Comparison of ENCODE assay signal across 21 cellular contexts in genomic region chr20:57831326-57831991, GRCh38.
"Had no signal": no experiment of that assay in that cellular context is flagged by ENCODE, and none has a peak within 500 bp of the region (broad histone marks: within the 10 kb centered on the region; RNA-seq: fewer than 3 reads in every experiment).

No MANE protein-coding gene starts in this region.

- H3K9me3 ChIP-seq: mucosa of descending colon, ovary, tibial nerve, vagina had no signal

- ATAC-seq: activated T-helper 17 cell treated with anti-CD3 and anti-CD28 coated beads, Interleukin-2, amount 50 U/mL, for 72 hours; mucosa of descending colon had no signal

- H3K27me3 Mint-ChIP-seq: activated naive CD8-positive, alpha-beta T cell treated with anti-CD3 and anti-CD28 coated beads, Interleukin-2, amount 10 ng/mL, durations not matched to agents 7 days and 5 days; stimulated activated naive CD8-positive, alpha-beta T cell treated with anti-CD3 and anti-CD28 coated beads, Interleukin-15, Interleukin-2, amounts not matched to agents 100 ng/mL and 50 ng/mL, for 24 hours had no signal

- H3K4me3 ChIP-seq: cardiac muscle cell, mucosa of descending colon, ovary, tibial nerve, vagina had no signal

- H3K4me1 Mint-ChIP-seq: activated naive CD8-positive, alpha-beta T cell treated with anti-CD3 and anti-CD28 coated beads, Interleukin-2, amount 10 ng/mL, durations not matched to agents 7 days and 5 days; activated T-helper 17 cell treated with anti-CD3 and anti-CD28 coated beads, Interleukin-2, amount 50 U/mL, for 72 hours; naive B cell had no signal

- H3K4me1 ChIP-seq: tibial nerve, vagina had no signal

- H3K27ac ChIP-seq: cardiac muscle cell, epithelial cell of prostate, ovary, tibial nerve, vagina had no signal

- DNase-seq: activated CD4-positive, alpha-beta T cell treated with anti-CD3 and anti-CD28 coated beads, Interleukin-2, amount 50 U/mL, for 48 hours; activated naive CD4-positive, alpha-beta T cell; activated naive CD8-positive, alpha-beta T cell treated with anti-CD3 and anti-CD28 coated beads, Interleukin-2, amount 10 ng/mL, durations not matched to agents 7 days and 5 days; activated T-cell treated with anti-CD3 and anti-CD28 coated beads for 4 hours; amygdala; endodermal cell; foreskin fibroblast; hypothalamus; kidney; mesenchymal stem cell; mucosa of descending colon; naive B cell; ovary; stimulated activated CD4-positive, alpha-beta T cell treated with anti-CD3 and anti-CD28 coated beads, Interleukin-2, amount 100 ng/mL, for 24 hours; SW 1271 had no signal

- H3K4me3 Mint-ChIP-seq: activated naive CD8-positive, alpha-beta T cell treated with anti-CD3 and anti-CD28 coated beads, Interleukin-2, amount 10 ng/mL, durations not matched to agents 7 days and 5 days; activated T-helper 17 cell treated with anti-CD3 and anti-CD28 coated beads, Interleukin-2, amount 50 U/mL, for 72 hours; endodermal cell; naive B cell; stimulated activated naive CD8-positive, alpha-beta T cell treated with anti-CD3 and anti-CD28 coated beads, Interleukin-15, Interleukin-2, amounts not matched to agents 100 ng/mL and 50 ng/mL, for 24 hours had no signal

- H3K36me3 Mint-ChIP-seq: activated naive CD8-positive, alpha-beta T cell treated with anti-CD3 and anti-CD28 coated beads, Interleukin-2, amount 10 ng/mL, durations not matched to agents 7 days and 5 days; naive B cell had no signal

- H3K27ac Mint-ChIP-seq: activated naive CD8-positive, alpha-beta T cell treated with anti-CD3 and anti-CD28 coated beads, Interleukin-2, amount 10 ng/mL, durations not matched to agents 7 days and 5 days; activated T-helper 17 cell treated with anti-CD3 and anti-CD28 coated beads, Interleukin-2, amount 50 U/mL, for 72 hours; endodermal cell; naive B cell; stimulated activated naive CD8-positive, alpha-beta T cell treated with anti-CD3 and anti-CD28 coated beads, Interleukin-15, Interleukin-2, amounts not matched to agents 100 ng/mL and 50 ng/mL, for 24 hours had no signal

- H3K27me3 ChIP-seq: ovary, tibial nerve, vagina had no signal

- H3K9me3 Mint-ChIP-seq: activated naive CD8-positive, alpha-beta T cell treated with anti-CD3 and anti-CD28 coated beads, Interleukin-2, amount 10 ng/mL, durations not matched to agents 7 days and 5 days; activated T-helper 17 cell treated with anti-CD3 and anti-CD28 coated beads, Interleukin-2, amount 50 U/mL, for 72 hours; endodermal cell; naive B cell; stimulated activated naive CD8-positive, alpha-beta T cell treated with anti-CD3 and anti-CD28 coated beads, Interleukin-15, Interleukin-2, amounts not matched to agents 100 ng/mL and 50 ng/mL, for 24 hours had no signal

- H3K36me3 ChIP-seq: cardiac muscle cell, ovary, tibial nerve, vagina had no signal
